In genomic region chr5:147731708-147732551, GRCh38 we compare ENCODE assay signal across 21 cellular contexts.
DNase-seq lines count a peak whose midpoint lies in the region; FAIRE-seq and TF ChIP-seq lines count a peak whose summit lies in the region.
"Had no signal": no experiment of that assay in that cellular context is flagged by ENCODE, and none has a peak within 500 bp of the region (broad histone marks: within the 10 kb centered on the region; RNA-seq: fewer than 3 reads in every experiment).

No MANE protein-coding gene starts in this region.

- DNase-seq in caudate nucleus (lab: John Stamatoyannopoulos, UW) (peak in 6 of 61 donors; percentile 4 to 34 (median 18)), pons (ENCODE audit: low spot score) (peak; percentile 88), D341Med (ENCODE audit: low spot score) (no peak), brain microvascular endothelial cell (no peak), Kasumi-1 (lab: John Stamatoyannopoulos, UW) (no peak), HuH-7 (ENCODE audit: low spot score) (no peak)
- DNase-seq: Caco-2; CD4-positive, alpha-beta T cell; H9; HFFc6; MG63; NCI-H1417 treated with DMSO at 0.1 percent for 48 hours; NCI-H187 treated with DMSO at 0.1 percent for 48 hours; NCI-H2107; NCI-H510A; PC-9; RPMI8226; SHP77 had no signal

- peak; percentile 61 for FAIRE-seq in islet of Langerhans (lab: Jason Lieb, UNC)
- FAIRE-seq: GM12891 had no signal

- in situ Hi-C loops in brain microvascular endothelial cell (cut with HindIII; ENCODE audit: low pct_ligation_motif_present, low sequenced_read_pairs) = no loop called here

- H3K36me3 ChIP-seq in brain microvascular endothelial cell (replicated peaks) = no peaks in the 10 kb centered on the region
- H3K36me3 ChIP-seq: BLaER1, MG63 had no signal

- no peaks in the 10 kb centered on the region for H3K27me3 ChIP-seq in brain microvascular endothelial cell (replicated peaks)
- H3K27me3 ChIP-seq: BLaER1 had no signal

- no peak for TF ChIP-seq CTCF in brain microvascular endothelial cell (IDR thresholded peaks at IDR 0.05; ENCODE audit: low read depth, low read length, missing control alignments)

- H3K27ac ChIP-seq in caudate nucleus (ENCODE audit: low read depth, low read length) (peak overlapping the region; percentile 65), brain microvascular endothelial cell (no peak overlapping the region)
- H3K27ac ChIP-seq: BLaER1, PC-9 had no signal

- no peak overlapping the region for H3K4me3 ChIP-seq in brain microvascular endothelial cell (ENCODE audit: low read depth, low read length)
- H3K4me3 ChIP-seq: BLaER1, MG63, PC-9 had no signal
